8 cellular contexts compared by ENCODE assay signal in the genomic region with DNA sequence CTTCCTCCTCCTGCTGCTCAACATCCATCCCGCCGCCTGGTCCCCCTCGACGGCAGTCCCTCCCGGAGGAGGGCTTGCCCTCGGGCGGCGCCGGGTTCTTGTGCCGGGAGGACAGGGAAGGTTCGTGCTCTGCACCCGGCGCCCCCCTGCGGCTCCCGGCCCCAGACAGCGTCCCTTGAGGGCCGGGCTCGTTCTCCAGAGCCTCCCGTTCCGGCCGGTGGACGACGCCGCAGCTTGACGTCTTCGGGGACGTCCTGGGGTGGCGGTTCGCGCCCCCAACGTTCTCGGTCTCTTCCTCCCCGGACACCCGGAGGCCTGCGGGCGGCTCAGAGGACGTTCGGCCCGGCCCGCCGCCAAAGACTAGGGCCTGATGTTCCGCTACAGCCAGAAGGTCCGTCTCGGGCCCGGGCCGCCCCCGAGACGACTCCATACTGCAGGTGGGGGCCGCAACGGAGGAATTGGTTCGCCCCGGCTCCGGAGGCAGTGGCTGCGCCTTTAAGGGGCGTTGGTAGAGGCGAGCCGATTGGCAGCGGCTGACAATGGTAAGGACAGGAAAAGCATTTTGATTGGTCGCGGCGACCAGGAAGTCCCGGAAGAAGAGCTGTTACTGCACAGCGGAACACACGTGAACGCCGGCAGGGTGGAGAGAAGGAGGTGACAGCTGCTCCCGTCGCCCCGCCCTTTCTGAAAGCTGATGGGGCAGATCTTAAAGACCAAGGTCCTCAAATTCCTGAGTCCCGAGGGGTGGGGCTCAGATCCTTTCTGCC. TPM values are rescaled to one million over a fixed set of nuclear protein-coding genes. Genes with fewer than 3 reads are reported as not detected.
DNase-seq lines count a peak whose midpoint lies in the region; ATAC-seq and TF ChIP-seq lines count a peak whose summit lies in the region.

BORCS6 (minus strand) TSS at position 470 of the 767 bp plus-strand sequence; CDS start at position 430, 40 bp downstream.

- H3K36me3 ChIP-seq in CD8-positive, alpha-beta T cell (ENCODE audit: insufficient read depth, low read length), result no peaks in the 10 kb centered on the region
- no peaks in the 10 kb centered on the region for H3K36me3 ChIP-seq in effector memory CD4-positive, alpha-beta T cell (ENCODE audit: control insufficient read depth, insufficient read depth, low read length)

- H3K4me3 Mint-ChIP-seq in CD8-positive, alpha-beta T cell, result peak within 1 kb of the TSS; percentile 1
- peak within 1 kb of the TSS; percentile 27 for H3K4me3 Mint-ChIP-seq in memory B cell

- peak within 1 kb of the TSS; percentile 94 for H3K27ac Mint-ChIP-seq in CD8-positive, alpha-beta T cell
- no peak within 1 kb of the TSS for H3K27ac Mint-ChIP-seq in memory B cell

- intact Hi-C loops in CD8-positive, alpha-beta T cell (cut with DNase I, micrococcal nuclease), result loop anchor here (1.0 to 10.0 kb wide), 6 partner anchors 10 to 195 kb away; partner anchors contain the start of genes AURKB (in 1 of the 2), RANGRF (in 1 of the 2), RPL26 (in 1 of the 2) and SLC25A35 (in 1 of the 2)

- TF ChIP-seq CTCF in CD8-positive, alpha-beta T cell (IDR thresholded peaks at IDR 0.05), result no peak

- H3K4me1 ChIP-seq in CD8-positive, alpha-beta T cell (ENCODE audit: insufficient read depth, low read length), result peaks cover 38% of the 10 kb centered on the region
- H3K4me1 ChIP-seq in effector memory CD4-positive, alpha-beta T cell (ENCODE audit: control insufficient read depth, insufficient read depth, low read length, poor library complexity, severe bottlenecking), result peaks cover 34% of the 10 kb centered on the region

- peak within 1 kb of the TSS; percentile 63 for H3K27ac ChIP-seq in CD8-positive, alpha-beta T cell (ENCODE audit: low read depth, low read length)
- peak within 1 kb of the TSS; percentile 87 for H3K27ac ChIP-seq in effector memory CD4-positive, alpha-beta T cell (ENCODE audit: insufficient read depth, low read length, poor library complexity, severe bottlenecking)

- CTCF ChIA-PET in CD8-positive, alpha-beta T cell (lab: Charles Lee), result interaction anchor here (0.8 to 17.5 kb wide), 12 partner anchors 11 to 115 kb away, joined by 3 to 183 read pairs (median 5); partner anchors contain the start of genes ALOXE3, TMEM107 and VAMP2

- peaks cover 13% of the 10 kb centered on the region for H3K4me1 Mint-ChIP-seq in CD8-positive, alpha-beta T cell (ENCODE audit: low read depth)
- H3K4me1 Mint-ChIP-seq in memory B cell, result peaks cover 2% of the 10 kb centered on the region

- H3K9me3 Mint-ChIP-seq in CD8-positive, alpha-beta T cell, result no peaks in the 10 kb centered on the region
- H3K9me3 Mint-ChIP-seq in memory B cell, result no peaks in the 10 kb centered on the region

- no peaks in the 10 kb centered on the region for H3K27me3 Mint-ChIP-seq in CD8-positive, alpha-beta T cell (ENCODE audit: low read depth)
- no peaks in the 10 kb centered on the region for H3K27me3 Mint-ChIP-seq in memory B cell

- no peaks in the 10 kb centered on the region for H3K9me3 ChIP-seq in CD8-positive, alpha-beta T cell (ENCODE audit: low read length)
- no peaks in the 10 kb centered on the region for H3K9me3 ChIP-seq in effector memory CD4-positive, alpha-beta T cell (ENCODE audit: control insufficient read depth, low read length)

- no peaks in the 10 kb centered on the region for H3K27me3 ChIP-seq in CD8-positive, alpha-beta T cell (ENCODE audit: insufficient read depth, low read length)
- H3K27me3 ChIP-seq in effector memory CD4-positive, alpha-beta T cell (replicated peaks; ENCODE audit: control insufficient read depth, insufficient read depth, low read length, poor library complexity, severe bottlenecking), result no peaks in the 10 kb centered on the region

- peak; percentile 87 to 97 (median 91) for DNase-seq in CD8-positive, alpha-beta T cell
- DNase-seq in HS-5 (ENCODE audit: low read depth) (peak; percentile 93), NK-92 (lab: John Stamatoyannopoulos, UW; ENCODE audit: unreplicated experiment) (peak; percentile 80), memory B cell (ENCODE audit: low spot score in 2 of 2) (peak; percentile 85 to 90)
- peak; percentile 86 to 91 for DNase-seq in activated CD8-positive, alpha-beta memory T cell treated with anti-CD3 and anti-CD28 coated beads for 1 hour (ENCODE audit: extremely low read depth in 1 of 2, low read depth in 1 of 2)
- DNase-seq in effector memory CD4-positive, alpha-beta T cell, result peak; percentile 93 to 96 (median 94)
- peak; percentile 91 for DNase-seq in stimulated activated CD8-positive, alpha-beta memory T cell treated with anti-CD3 and anti-CD28 coated beads, Interleukin-12 subunit alpha, Interleukin-12 subunit beta, amount 100 ng/mL, for 24 hours (ENCODE audit: extremely low read depth)

- peak within 1 kb of the TSS; percentile 98 for H3K4me3 ChIP-seq in CD8-positive, alpha-beta T cell (ENCODE audit: low read depth, low read length)
- H3K4me3 ChIP-seq in effector memory CD4-positive, alpha-beta T cell (ENCODE audit: insufficient read depth, low read depth, low read length, poor library complexity, severe bottlenecking), result peak within 1 kb of the TSS; percentile 75

- POLR2A ChIA-PET in CD8-positive, alpha-beta T cell (lab: Charles Lee), result interaction anchor here (0.9 to 10.4 kb wide), 11 partner anchors 10 to 106 kb away, joined by 3 to 213 read pairs (median 13); partner anchors contain the start of genes AURKB, CTC1, PFAS and RANGRF

- no peaks in the 10 kb centered on the region for H3K36me3 Mint-ChIP-seq in CD8-positive, alpha-beta T cell
- H3K36me3 Mint-ChIP-seq in memory B cell, result no peaks in the 10 kb centered on the region

- peak; percentile 69 for ATAC-seq in CD8-positive, alpha-beta T cell
- ATAC-seq in GM19463 (IDR thresholded peaks at IDR 0.05; ENCODE audit: unreplicated experiment) (peak; percentile 44), memory B cell (ENCODE audit: low read depth) (peak; percentile 70)

RNA-seq across cellular contexts. Expression of gene BORCS6, which starts in this region (rescaled TPM):
- 1 to 10 TPM; 6.1 to 6.7 TPM for total RNA-seq in CD8-positive, alpha-beta T cell

Comparison
In these comparisons a context has a peak if more than half of its experiments do, and no peak if none do; other contexts are left out.
1. Peak in every context shown above with its lines: DNase-seq, ATAC-seq, H3K4me3 ChIP-seq and H3K27ac ChIP-seq.